ENCODE assay signal across 9 cellular contexts in the genomic region with DNA sequence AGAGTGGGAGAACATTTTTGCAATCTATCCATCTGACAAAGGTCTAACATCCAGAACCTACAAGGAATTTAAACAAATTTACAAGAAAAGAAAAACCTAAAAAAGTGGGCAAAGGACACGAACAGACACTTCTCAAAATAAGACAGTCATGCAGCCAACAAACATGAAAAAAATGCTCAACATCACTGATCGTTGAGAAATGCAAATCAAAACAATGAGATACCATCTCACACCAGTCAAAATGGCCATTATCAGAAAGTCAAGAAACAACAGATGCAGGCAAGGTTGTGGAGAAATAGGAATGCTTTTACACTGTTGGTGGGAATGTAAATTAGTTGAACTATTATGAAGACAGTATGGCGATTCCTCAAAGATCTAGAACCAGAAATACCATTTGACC. TPM values are rescaled to one million over a fixed set of nuclear protein-coding genes. Genes with fewer than 3 reads are reported as not detected.
"Had no signal": no experiment of that assay in that cellular context is flagged by ENCODE, and none has a peak within 500 bp of the region (broad histone marks: within the 10 kb centered on the region; RNA-seq: fewer than 3 reads in every experiment).

No MANE protein-coding gene starts in this region.

RNA-seq across cellular contexts. Expression of gene NECTIN2, which starts 15.5 kb away (rescaled TPM):
- total RNA-seq: OCI-LY7; T-helper 2 cell treated with Interferon-gamma antibody and Interleukin-4, amounts not matched to agents 100 ng/mL and 5 ng/mL, for 36 hours had no signal

RNA-seq across cellular contexts. Expression of gene BCAM, which starts 52.7 kb away (rescaled TPM):
- total RNA-seq: activated CD4-positive, alpha-beta T cell treated with anti-CD3 and anti-CD28 coated beads, Interleukin-2, amount 10 ng/mL, durations not matched to agents 24 days and 14 days; activated CD8-positive, alpha-beta memory T cell treated with anti-CD3 and anti-CD28 coated beads for 36 hours; activated CD8-positive, alpha-beta T cell treated with anti-CD3 and anti-CD28 coated beads for 36 hours; activated naive CD8-positive, alpha-beta T cell treated with anti-CD3 and anti-CD28 coated beads for 36 hours; activated T-helper 17 cell treated with anti-CD3 and anti-CD28 coated beads, Interleukin-2, amount 50 U/mL, for 72 hours; OCI-LY7; T-helper 1 cell treated with Interleukin-12 subunit alpha and Interleukin-12 subunit beta and Interleukin-4 antibody, amounts not matched to agents 30 ng/mL and 1 ng/mL, for 36 hours; T-helper 2 cell treated with Interferon-gamma antibody and Interleukin-4, amounts not matched to agents 100 ng/mL and 5 ng/mL, for 36 hours had no signal

RNA-seq across cellular contexts. Expression of gene APOC1, which starts 52.8 kb away (rescaled TPM):
- total RNA-seq: activated T-cell treated with anti-CD3 and anti-CD28 coated beads, Interleukin-2, amount 50 U/mL, for 72 hours; T-helper 2 cell treated with Interferon-gamma antibody and Interleukin-4, amounts not matched to agents 100 ng/mL and 5 ng/mL, for 36 hours had no signal
